Comparison of ENCODE assay signal across 19 cellular contexts in genomic region chr11:123219066-123219697, GRCh38. TPM values are rescaled to one million over a fixed set of nuclear protein-coding genes. Genes with fewer than 3 reads are reported as not detected.
A peak's percentile ranks its signal among the peaks of the same experiment; 100 is the strongest.
DNase-seq lines count a peak whose midpoint lies in the region; ATAC-seq, FAIRE-seq and TF ChIP-seq lines count a peak whose summit lies in the region.
"Had no signal": no experiment of that assay in that cellular context is flagged by ENCODE, and none has a peak within 500 bp of the region (broad histone marks: within the 10 kb centered on the region; RNA-seq: fewer than 3 reads in every experiment).

No MANE protein-coding gene starts in this region.

- H3K9me2 ChIP-seq in OCI-LY7 (ENCODE audit: insufficient read depth, low read length) = no peaks in the 10 kb centered on the region

- no peak overlapping the region for H3K9ac ChIP-seq in H1 (replicated peaks in 1 of 4; ENCODE audit: extremely low read depth in 1 of 4, low read depth in 3 of 4, low read length in 3 of 4)

- H3K23me2 ChIP-seq in H1 (ENCODE audit: low read depth, low read length) = no peaks in the 10 kb centered on the region

- peak; percentile 49 for DNase-seq in A172 (ENCODE audit: low spot score)
- no peak for DNase-seq in HFFc6
- no peak for DNase-seq in H1 (ENCODE audit: low read depth in 1 of 2, low spot score in 2 of 2)
- no peak for DNase-seq in COLO829 (ENCODE audit: low spot score)
- DNase-seq in natural killer cell treated with Interleukin-12 subunit alpha and Interleukin-12 subunit beta and Interleukin-15 and Interleukin-18, amount 100 ng/mL, for 72 hours (ENCODE audit: low spot score) = no peak
- no peak for DNase-seq in D721Med (ENCODE audit: insufficient read length, low spot score)
- DNase-seq in OCI-LY7 (ENCODE audit: low spot score) = no peak
- DNase-seq: activated CD8-positive, alpha-beta memory T cell treated with anti-CD3 and anti-CD28 coated beads, Interleukin-2, amount 10 ng/mL, durations not matched to agents 7 days and 5 days; activated naive CD4-positive, alpha-beta T cell treated with anti-CD3 and anti-CD28 coated beads for 36 hours; glutamatergic neuron; naive B cell; NCI-H1048; NCI-H446 treated with DMSO at 0.1 percent for 48 hours; OCI-M1; stimulated activated CD4-positive, alpha-beta T cell treated with anti-CD3 and anti-CD28 coated beads, Interleukin-4, amount 100 ng/mL, for 24 hours; stimulated activated naive B cell treated with anti-CD40 and anti-IgM and Interleukin-4, amounts not matched to agents 10 μg/mL and 1 μg/mL and 100 μg/mL, for 72 hours; WERI-Rb-1 had no signal

- H2BK20ac ChIP-seq in H1 (ENCODE audit: low read length) = peak overlapping the region; percentile 4; the same call in 1 of the 2 replicates

- H4K91ac ChIP-seq in H1 (replicated peaks; ENCODE audit: insufficient read length, low read length) = peak overlapping the region; percentile 58

- H2AK5ac ChIP-seq in H1 (ENCODE audit: low read depth, low read length) = no peak overlapping the region

- H2BK15ac ChIP-seq in H1 (ENCODE audit: low read length) = 0 out of 2 replicates have a peak overlapping the region, but pooled peaks have one; percentile 83

- no peaks in the 10 kb centered on the region for H3K79me1 ChIP-seq in H1 (ENCODE audit: low read depth, low read length)

- H3K36me3 Mint-ChIP-seq in HFFc6 (ENCODE audit: low read depth) = peaks cover 18% of the 10 kb centered on the region
- no peaks in the 10 kb centered on the region for H3K36me3 Mint-ChIP-seq in nephron (ENCODE audit: low read depth)
- H3K36me3 Mint-ChIP-seq in natural killer cell treated with Interleukin-12 subunit alpha and Interleukin-12 subunit beta and Interleukin-15 and Interleukin-18, amount 100 ng/mL, for 72 hours = peaks cover 8% of the 10 kb centered on the region
- H3K36me3 Mint-ChIP-seq: stimulated activated naive B cell treated with anti-CD40 and anti-IgM and Interleukin-4, amounts not matched to agents 10 μg/mL and 1 μg/mL and 100 μg/mL, for 72 hours had no signal

- H3K4ac ChIP-seq in H1 (replicated peaks; ENCODE audit: insufficient read length, low read depth, low read length) = peak overlapping the region; percentile 70

- H3K27ac Mint-ChIP-seq in HFFc6 = peak overlapping the region; percentile 92
- peak overlapping the region; percentile 26 to 92 (median 33) for H3K27ac Mint-ChIP-seq in nephron
- no peak overlapping the region for H3K27ac Mint-ChIP-seq in natural killer cell treated with Interleukin-12 subunit alpha and Interleukin-12 subunit beta and Interleukin-15 and Interleukin-18, amount 100 ng/mL, for 72 hours
- H3K27ac Mint-ChIP-seq: activated CD8-positive, alpha-beta memory T cell treated with anti-CD3 and anti-CD28 coated beads, Interleukin-2, amount 10 ng/mL, durations not matched to agents 7 days and 5 days; activated naive CD4-positive, alpha-beta T cell treated with anti-CD3 and anti-CD28 coated beads for 36 hours; naive B cell; stimulated activated naive B cell treated with anti-CD40 and anti-IgM and Interleukin-4, amounts not matched to agents 10 μg/mL and 1 μg/mL and 100 μg/mL, for 72 hours had no signal

- no peak overlapping the region; the same call in 1 of the 2 replicates for H4K8ac ChIP-seq in H1 (ENCODE audit: extremely low read depth, insufficient read depth, low read length)

- H3K18ac ChIP-seq in H1 (ENCODE audit: extremely low read depth, low read length) = no peak overlapping the region

- H3K4me3 Mint-ChIP-seq in HFFc6 (peak overlapping the region; percentile 73), nephron (no peak overlapping the region)
- no peak overlapping the region for H3K4me3 Mint-ChIP-seq in natural killer cell treated with Interleukin-12 subunit alpha and Interleukin-12 subunit beta and Interleukin-15 and Interleukin-18, amount 100 ng/mL, for 72 hours
- H3K4me3 Mint-ChIP-seq: activated CD8-positive, alpha-beta memory T cell treated with anti-CD3 and anti-CD28 coated beads, Interleukin-2, amount 10 ng/mL, durations not matched to agents 7 days and 5 days; activated naive CD4-positive, alpha-beta T cell treated with anti-CD3 and anti-CD28 coated beads for 36 hours; naive B cell; stimulated activated naive B cell treated with anti-CD40 and anti-IgM and Interleukin-4, amounts not matched to agents 10 μg/mL and 1 μg/mL and 100 μg/mL, for 72 hours had no signal

- TF ChIP-seq RAD21 in H1 (IDR thresholded peaks at IDR 0.05 in 1 of 2, conservative IDR thresholded peaks at IDR 0.05 in 1 of 2; ENCODE audit: low read depth in 2 of 2, low read length in 2 of 2) = no peak

- intact Hi-C loops in OCI-LY7 (cut with micrococcal nuclease; ENCODE audit: unreplicated experiment) = no loop called here

- H3K4me1 Mint-ChIP-seq in HFFc6 (ENCODE audit: low read depth) (peaks cover 22% of the 10 kb centered on the region), nephron (peaks cover 15% of the 10 kb centered on the region)
- no peaks in the 10 kb centered on the region for H3K4me1 Mint-ChIP-seq in natural killer cell treated with Interleukin-12 subunit alpha and Interleukin-12 subunit beta and Interleukin-15 and Interleukin-18, amount 100 ng/mL, for 72 hours (ENCODE audit: low read depth in 2 of 2)
- H3K4me1 Mint-ChIP-seq: activated CD8-positive, alpha-beta memory T cell treated with anti-CD3 and anti-CD28 coated beads, Interleukin-2, amount 10 ng/mL, durations not matched to agents 7 days and 5 days; naive B cell; stimulated activated naive B cell treated with anti-CD40 and anti-IgM and Interleukin-4, amounts not matched to agents 10 μg/mL and 1 μg/mL and 100 μg/mL, for 72 hours had no signal

- no peak for FAIRE-seq in H1 (lab: Jason Lieb, UNC)
- FAIRE-seq in D721Med (lab: Jason Lieb, UNC) = no peak
- FAIRE-seq: bronchial epithelial cell had no signal

- no TSS peak for BruUV-seq in OCI-LY7 (replicated peaks; lab: Mats Ljungman, UMichigan)

- H3K27me3 ChIP-seq in H1 (replicated peaks in 1 of 4; ENCODE audit: control insufficient read depth in 3 of 4, extremely low read depth in 1 of 4, insufficient read depth in 3 of 4, low read length in 3 of 4) = peaks cover 0 to 1% (median 0%) of the 10 kb centered on the region in 4 experiments; a peak in 1 of 7 replicates

- no peak overlapping the region for H3K56ac ChIP-seq in H1 (replicated peaks; ENCODE audit: insufficient read length, low read depth, low read length)

- no peak for TF ChIP-seq CTCF in HFFc6 (IDR thresholded peaks at IDR 0.05)
- TF ChIP-seq CTCF in H1 (IDR thresholded peaks at IDR 0.05; ENCODE audit: control extremely low read depth in 1 of 3, insufficient read depth in 1 of 3, low read depth in 1 of 3, low read length in 3 of 3) = no peak
- no peak for TF ChIP-seq CTCF in nephron (IDR thresholded peaks at IDR 0.05; ENCODE audit: unreplicated experiment in 3 of 3)
- TF ChIP-seq CTCF in D721Med (IDR thresholded peaks at IDR 0.05; ENCODE audit: insufficient read depth, missing control alignments) = no peak
- no peak for TF ChIP-seq CTCF in OCI-LY7 (conservative IDR thresholded peaks at IDR 0.05; ENCODE audit: low read length)

- peaks cover 4% of the 10 kb centered on the region; the same call in 1 of the 2 replicates for H3K9me3 Mint-ChIP-seq in HFFc6
- peaks cover 16% of the 10 kb centered on the region for H3K9me3 Mint-ChIP-seq in nephron
- H3K9me3 Mint-ChIP-seq in natural killer cell treated with Interleukin-12 subunit alpha and Interleukin-12 subunit beta and Interleukin-15 and Interleukin-18, amount 100 ng/mL, for 72 hours = no peaks in the 10 kb centered on the region

- H3K4me1 ChIP-seq in H1 (replicated peaks in 1 of 4; ENCODE audit: control insufficient read depth in 3 of 4, insufficient read depth in 4 of 4, low read length in 3 of 4) (peaks cover 0 to 8% (median 6%) of the 10 kb centered on the region in 4 experiments; a peak in 4 of 7 replicates), OCI-LY7 (ENCODE audit: insufficient read depth, low read length, poor library complexity, severe bottlenecking) (no peaks in the 10 kb centered on the region)

- H3K27ac ChIP-seq in H1 (ENCODE audit: low read depth, low read length) = no peak overlapping the region
- H3K27ac ChIP-seq in OCI-LY7 (ENCODE audit: low read depth, low read length, poor library complexity, severe bottlenecking) = no peak overlapping the region
- H3K27ac ChIP-seq: WERI-Rb-1 had no signal

- TF ChIP-seq EP300 in H1 (IDR thresholded peaks at IDR 0.05; ENCODE audit: borderline replicate concordance in 1 of 2, low read depth in 2 of 2, low read length in 2 of 2) = no peak

- H4K20me1 ChIP-seq in H1 (replicated peaks in 1 of 2; ENCODE audit: control insufficient read depth in 1 of 2, insufficient read depth in 2 of 2, low read length in 2 of 2) (no peaks in the 10 kb centered on the region), OCI-LY7 (ENCODE audit: insufficient read depth, low read length) (no peaks in the 10 kb centered on the region)

- H2BK120ac ChIP-seq in H1 (replicated peaks; ENCODE audit: low read depth, low read length) = peak overlapping the region; percentile 2

- H3K79me2 ChIP-seq in H1 (ENCODE audit: control insufficient read depth in 1 of 2, insufficient read depth in 2 of 2, low read length in 2 of 2) (no peaks in the 10 kb centered on the region), OCI-LY7 (ENCODE audit: insufficient read depth, low read depth, low read length) (no peaks in the 10 kb centered on the region)

- TF ChIP-seq POLR2A in H1 (IDR thresholded peaks at IDR 0.05; ENCODE audit: control extremely low read depth in 1 of 2, low read depth in 2 of 2, low read length in 2 of 2) = no peak

- H4K5ac ChIP-seq in H1 (ENCODE audit: insufficient read length, low read depth, low read length) = no peak overlapping the region

- POLR2A ChIA-PET in H1 (lab: Charles Lee; ENCODE audit: partially characterized antibody) (interaction anchor here (0.8 to 0.9 kb wide), 2 partner anchors 24 to 39 kb away, joined by 3 read pairs; partner anchors contain the start of gene CLMP), OCI-LY7 (lab: Charles Lee) (no interaction called here)

- H3K4me3 ChIP-seq in H1 (ENCODE audit: extremely low read depth in 1 of 4, insufficient read depth in 2 of 4, low read depth in 3 of 4, low read length in 4 of 4) = no peak overlapping the region
- H3K4me3 ChIP-seq in OCI-LY7 (ENCODE audit: low read depth, low read length, poor library complexity, severe bottlenecking) = no peak overlapping the region

- no peaks in the 10 kb centered on the region; a peak in 1 of 8 replicates for H3K36me3 ChIP-seq in H1 (ENCODE audit: control insufficient read depth in 2 of 4, insufficient read depth in 4 of 4, low read length in 3 of 4)
- no peaks in the 10 kb centered on the region for H3K36me3 ChIP-seq in OCI-LY7 (ENCODE audit: insufficient read depth, low read length)
- H3K36me3 ChIP-seq: WERI-Rb-1 had no signal

- H3K27me3 Mint-ChIP-seq in HFFc6 (ENCODE audit: insufficient read depth) (no peaks in the 10 kb centered on the region; the same call in 1 of the 2 replicates), nephron (ENCODE audit: low read depth) (peaks cover 21% of the 10 kb centered on the region)
- H3K27me3 Mint-ChIP-seq in natural killer cell treated with Interleukin-12 subunit alpha and Interleukin-12 subunit beta and Interleukin-15 and Interleukin-18, amount 100 ng/mL, for 72 hours = peaks cover 18 to 33% of the 10 kb centered on the region in 2 donors

- H3K23ac ChIP-seq in H1 (ENCODE audit: insufficient read length) = no peak overlapping the region

- CTCF ChIA-PET in H1 (lab: Charles Lee; ENCODE audit: partially characterized antibody) = interaction anchor here (0.8 to 2.8 kb wide), 11 partner anchors 8 to 238 kb away, joined by 3 to 13 read pairs (median 4); no protein-coding TSS in a partner anchor
- CTCF ChIA-PET in OCI-LY7 (lab: Charles Lee; ENCODE audit: unreplicated experiment) = no interaction called here

- no peak for ATAC-seq in natural killer cell treated with Interleukin-12 subunit alpha and Interleukin-12 subunit beta and Interleukin-15 and Interleukin-18, amount 100 ng/mL, for 72 hours
- ATAC-seq: activated CD8-positive, alpha-beta memory T cell treated with anti-CD3 and anti-CD28 coated beads, Interleukin-2, amount 10 ng/mL, durations not matched to agents 7 days and 5 days; stimulated activated naive B cell treated with anti-CD40 and anti-IgM and Interleukin-4, amounts not matched to agents 10 μg/mL and 1 μg/mL and 100 μg/mL, for 72 hours had no signal

- 0 out of 2 replicates have a peak overlapping the region, but pooled peaks have one; percentile 41 for H2AFZ ChIP-seq in H1 (ENCODE audit: low read length)
- no peak overlapping the region for H2AFZ ChIP-seq in OCI-LY7 (ENCODE audit: low read length)

- H2BK5ac ChIP-seq in H1 (ENCODE audit: low read depth, low read length) = peak overlapping the region; percentile 87; the same call in 1 of the 2 replicates

- peak overlapping the region; percentile 13; the same call in 1 of the 2 replicates for H2BK12ac ChIP-seq in H1 (ENCODE audit: low read depth, low read length)

- 89% methylated on average over 9 of the region's 9 CpGs; no CpG with 5 or more reads in 1 of the 2 experiments for WGBS in H1 (ENCODE audit: extremely low coverage in 1 of 2, insufficient coverage in 1 of 2, insufficient read length in 1 of 2, insufficient replicate concordance in 2 of 2, low coverage in 1 of 2, low lambda C conversion rate in 2 of 2, missing lambda C conversion rate in 1 of 2), 2 experiments

- H3K14ac ChIP-seq in H1 (ENCODE audit: insufficient read length) = no peak overlapping the region

- H3K9me3 ChIP-seq in H1 (ENCODE audit: insufficient read depth in 2 of 2, low read depth in 1 of 2, low read length in 1 of 2) (no peaks in the 10 kb centered on the region), OCI-LY7 (ENCODE audit: low read length) (no peaks in the 10 kb centered on the region)

- H3K4me2 ChIP-seq in H1 (ENCODE audit: insufficient read depth in 1 of 2, low read depth in 2 of 2, low read length in 2 of 2) = no peak overlapping the region
- H3K4me2 ChIP-seq in OCI-LY7 (ENCODE audit: low read length) = no peak overlapping the region

RNA-seq across cellular contexts. Expression of gene CLMP, which starts 24.1 kb away (rescaled TPM):
- total RNA-seq in A172 (2014; rRNA removed; shearing (Covaris generic)) = 4.7 and 9.7 TPM in 2 replicates
- 100 to 1,000 TPM; 126 to 201 (median 138) TPM for total RNA-seq in HFFc6 (2021; fragmentation: NEBNext Ultra II Directional; extraction: Animal tissue kit (Norgen Biotek cat#: 25700))
- total RNA-seq in H1 (2021; fragmentation: NEBNext Ultra II Directional; extraction: Animal tissue kit (Norgen Biotek cat#: 25700)) = 20.8 and 24.1 TPM in 2 replicates
- polyA plus RNA-seq in H1 (2011; rRNA removed) = 9.9 and 11.5 TPM in 2 replicates
- 15.4 TPM for polyA plus RNA-seq in H1 (2011; cell fraction: cytosol; rRNA removed)
- polyA plus RNA-seq in H1 (2011; cell fraction: nucleus; rRNA removed) = 16.9 TPM
- 10.4 to 16.3 TPM (median 14.3 TPM) in 4 replicates for polyA plus RNA-seq in H1 (2012, experiment 1 of 2)
- 2.0 TPM for polyA plus RNA-seq in H1 (2012, experiment 2 of 2)
- 15.4 TPM for polyA plus RNA-seq in H1 (2013, experiment 1 of 2)
- polyA plus RNA-seq in H1 (2013, experiment 2 of 2) = 16.5 TPM
- polyA minus RNA-seq in H1 (2011; rRNA and poly(A)+ RNA removed) = 58.8 and 90.8 TPM in 2 replicates
- polyA minus RNA-seq in H1 (2011; cell fraction: cytosol; rRNA and poly(A)+ RNA removed) = 13.3 TPM
- polyA minus RNA-seq in H1 (2011; cell fraction: nucleus; rRNA and poly(A)+ RNA removed) = 17.5 TPM
- total RNA-seq in natural killer cell treated with Interleukin-12 subunit alpha and Interleukin-12 subunit beta and Interleukin-15 and Interleukin-18, amount 100 ng/mL, for 72 hours = not detected
- total RNA-seq in OCI-LY7 (2014; rRNA removed; shearing (Covaris generic)) = not detected in 2 replicates
- total RNA-seq in OCI-LY7 (2022) = not detected in 2 replicates

Comparison
In these comparisons a context has a peak if more than half of its experiments do, and no peak if none do; other contexts are left out.
1. H3K27ac Mint-ChIP-seq: peak in HFFc6 (single experiment) and nephron (3 of 3); none in natural killer cell treated with Interleukin-12 subunit alpha and Interleukin-12 subunit beta and Interleukin-15 and Interleukin-18, amount 100 ng/mL, for 72 hours (0 of 2).